33 cellular contexts compared by ENCODE assay signal in genomic region chr7:41060796-41061195, GRCh38.
"Had no signal": no experiment of that assay in that cellular context is flagged by ENCODE, and none has a peak within 500 bp of the region (broad histone marks: within the 10 kb centered on the region; RNA-seq: fewer than 3 reads in every experiment).

No MANE protein-coding gene starts in this region.

- H3K27me3 Mint-ChIP-seq: activated B cell treated with CpG ODN at 0.5 μM for 24 hours; activated CD8-positive, alpha-beta T cell treated with anti-CD3 and anti-CD28 coated beads for 36 hours; activated naive CD8-positive, alpha-beta T cell; activated T-helper 17 cell treated with anti-CD3 and anti-CD28 coated beads, Interleukin-2, amount 50 U/mL, for 72 hours; effector memory CD8-positive, alpha-beta T cell; T-helper 17 cell had no signal

- H3K4me1 Mint-ChIP-seq: activated B cell treated with CpG ODN at 0.5 μM for 24 hours; activated T-helper 17 cell treated with anti-CD3 and anti-CD28 coated beads, Interleukin-2, amount 50 U/mL, for 72 hours; T-helper 17 cell had no signal

- H3K9me3 ChIP-seq: esophagus muscularis mucosa, gastrocnemius medialis had no signal

- H3K27ac ChIP-seq: adrenal gland, body of pancreas, esophagus muscularis mucosa, foreskin keratinocyte, gastrocnemius medialis, WERI-Rb-1 had no signal

- H3K4me3 ChIP-seq: adrenal gland, body of pancreas, esophagus muscularis mucosa, gastrocnemius medialis had no signal

- DNase-seq: activated B cell treated with CpG ODN at 0.5 μM for 24 hours; activated CD4-positive, alpha-beta T cell treated with anti-CD3 and anti-CD28 coated beads for 48 hours; activated CD4-positive, alpha-beta T cell treated with anti-CD3 and anti-CD28 coated beads, Interleukin-2, amount 50 U/mL, for 1 hour; activated CD4-positive, alpha-beta T cell treated with anti-CD3 and anti-CD28 coated beads, Interleukin-2, amount 50 U/mL, for 48 hours; activated CD8-positive, alpha-beta memory T cell treated with anti-CD3 and anti-CD28 coated beads for 24 hours; activated CD8-positive, alpha-beta T cell treated with anti-CD3 and anti-CD28 coated beads for 36 hours; activated effector memory CD4-positive, alpha-beta T cell treated with Interleukin-2 at 50 U/mL for 16 hours; activated gamma-delta T cell treated with Interleukin-2 at 50 U/mL for 16 hours; activated naive CD4-positive, alpha-beta T cell treated with anti-CD3 and anti-CD28 coated beads, Interleukin-2, amount 50 U/mL, for 16 hours; activated naive CD4-positive, alpha-beta T cell treated with Interleukin-2 at 50 U/mL for 16 hours; activated T-cell treated with anti-CD3 and anti-CD28 coated beads, Interleukin-2, amount 50 U/mL, for 4 hours; adrenal gland; amygdala; aorta; body of pancreas; caudate nucleus; cortex of kidney; dermis blood vessel endothelial cell; effector CD4-positive, alpha-beta T cell; effector memory CD8-positive, alpha-beta T cell; erythroblast; foreskin keratinocyte; gastrocnemius medialis; T-helper 1 cell; T-helper 17 cell; T1000; WERI-Rb-1 had no signal

- H3K4me1 ChIP-seq: adrenal gland, body of pancreas, esophagus muscularis mucosa, gastrocnemius medialis had no signal

- H3K36me3 Mint-ChIP-seq: activated naive CD8-positive, alpha-beta T cell had no signal

- H3K4me3 Mint-ChIP-seq: activated B cell treated with CpG ODN at 0.5 μM for 24 hours; activated CD8-positive, alpha-beta T cell treated with anti-CD3 and anti-CD28 coated beads for 36 hours; activated naive CD8-positive, alpha-beta T cell; activated T-cell treated with anti-CD3 and anti-CD28 coated beads, Interleukin-2, amount 50 U/mL, for 4 hours; activated T-helper 17 cell treated with anti-CD3 and anti-CD28 coated beads, Interleukin-2, amount 50 U/mL, for 72 hours; effector memory CD8-positive, alpha-beta T cell; T-helper 17 cell; T-helper 2 cell treated with Interferon-gamma antibody and Interleukin-4, amounts not matched to agents 5 μg/mL and 100 μg/mL, for 36 hours had no signal

- ATAC-seq: activated CD4-positive, CD25-positive, alpha-beta regulatory T cell treated with anti-CD3 and anti-CD28 coated beads, Interleukin-2, amount 50 U/mL, for 24 hours; activated CD8-positive, alpha-beta T cell treated with anti-CD3 and anti-CD28 coated beads for 36 hours; activated T-cell treated with anti-CD3 and anti-CD28 coated beads, Interleukin-2, amount 50 U/mL, for 4 hours; activated T-helper 17 cell treated with anti-CD3 and anti-CD28 coated beads, Interleukin-2, amount 50 U/mL, for 72 hours; body of pancreas; effector memory CD8-positive, alpha-beta T cell; foreskin keratinocyte; gastrocnemius medialis; T-helper 17 cell had no signal

- H3K36me3 ChIP-seq: adrenal gland, esophagus muscularis mucosa, gastrocnemius medialis, WERI-Rb-1 had no signal

- FAIRE-seq: colon had no signal

- H3K27me3 ChIP-seq: adrenal gland, body of pancreas, esophagus muscularis mucosa, foreskin keratinocyte, gastrocnemius medialis had no signal

- H3K27ac Mint-ChIP-seq: activated B cell treated with CpG ODN at 0.5 μM for 24 hours; activated CD8-positive, alpha-beta T cell treated with anti-CD3 and anti-CD28 coated beads for 36 hours; activated naive CD8-positive, alpha-beta T cell; activated T-helper 17 cell treated with anti-CD3 and anti-CD28 coated beads, Interleukin-2, amount 50 U/mL, for 72 hours; effector memory CD8-positive, alpha-beta T cell; T-helper 17 cell; T-helper 2 cell treated with Interferon-gamma antibody and Interleukin-4, amounts not matched to agents 5 μg/mL and 100 μg/mL, for 36 hours had no signal
